Comparison of ENCODE assay signal across 8 cellular contexts in genomic region chr11:66347425-66348276, GRCh38. TPM values are rescaled to one million over a fixed set of nuclear protein-coding genes. Genes with fewer than 3 reads are reported as not detected.
A peak's percentile ranks its signal among the peaks of the same experiment; 100 is the strongest.
DNase-seq lines count a peak whose midpoint lies in the region; ATAC-seq and TF ChIP-seq lines count a peak whose summit lies in the region.

Gene B4GAT1, minus strand, starts transcription at chr11:66347629. Its CDS starts 84 bp downstream, at chr11:66347545.

- H3K4me1 Mint-ChIP-seq in T-helper 2 cell treated with Interferon-gamma antibody and Interleukin-4, amounts not matched to agents 5 μg/mL and 100 μg/mL, for 36 hours (ENCODE audit: low read depth), result peaks cover 32% of the 10 kb centered on the region

- ATAC-seq in left ventricle myocardium superior (peak; percentile 80), upper lobe of left lung (ENCODE audit: low FRiP score in 2 of 2) (peak; percentile 66 to 78)

- peak; percentile 53 for TF ChIP-seq POLR2A in prostate gland (IDR thresholded peaks at IDR 0.05)
- TF ChIP-seq POLR2A in upper lobe of left lung (IDR thresholded peaks at IDR 0.05), result peak in 1 of 4 donors; percentile 66

- no peaks in the 10 kb centered on the region for H3K9me3 ChIP-seq in prostate gland
- H3K9me3 ChIP-seq in upper lobe of left lung, result no peaks in the 10 kb centered on the region

- H3K9me3 Mint-ChIP-seq in T-helper 2 cell treated with Interferon-gamma antibody and Interleukin-4, amounts not matched to agents 5 μg/mL and 100 μg/mL, for 36 hours, result no peaks in the 10 kb centered on the region

- peaks cover 11% of the 10 kb centered on the region for H3K36me3 Mint-ChIP-seq in T-helper 2 cell treated with Interferon-gamma antibody and Interleukin-4, amounts not matched to agents 5 μg/mL and 100 μg/mL, for 36 hours (ENCODE audit: low read depth)

- H3K4me1 ChIP-seq in prostate gland (replicated peaks), result peaks cover 13% of the 10 kb centered on the region
- peaks cover 36 to 56% (median 46%) of the 10 kb centered on the region in 4 donors for H3K4me1 ChIP-seq in upper lobe of left lung

- H3K27me3 ChIP-seq in prostate gland (replicated peaks; ENCODE audit: insufficient read depth) (no peaks in the 10 kb centered on the region), upper lobe of left lung (no peaks in the 10 kb centered on the region)

- H3K27me3 Mint-ChIP-seq in T-helper 2 cell treated with Interferon-gamma antibody and Interleukin-4, amounts not matched to agents 5 μg/mL and 100 μg/mL, for 36 hours (ENCODE audit: low read depth), result peaks cover 4% of the 10 kb centered on the region

- no peak for TF ChIP-seq CTCF in prostate gland (IDR thresholded peaks at IDR 0.05)
- no peak for TF ChIP-seq CTCF in upper lobe of left lung (IDR thresholded peaks at IDR 0.05)

- intact Hi-C loops in left ventricle myocardium superior (cut with micrococcal nuclease) (no loop called here), prostate gland (cut with DNase I) (no loop called here)

- peak within 1 kb of the TSS; percentile 94 for H3K27ac Mint-ChIP-seq in T-helper 2 cell treated with Interferon-gamma antibody and Interleukin-4, amounts not matched to agents 5 μg/mL and 100 μg/mL, for 36 hours

- TF ChIP-seq EP300 in upper lobe of left lung (IDR thresholded peaks at IDR 0.05), result no peak

- DNase-seq in COLO829 (ENCODE audit: low spot score), result peak; percentile 77
- DNase-seq in H4 (ENCODE audit: low spot score), result peak; percentile 79
- DNase-seq in NCI-H146 (lab: John Stamatoyannopoulos, UW), result peak; percentile 87
- DNase-seq in T-helper 2 cell treated with Interferon-gamma antibody and Interleukin-4, amounts not matched to agents 5 μg/mL and 100 μg/mL, for 36 hours (ENCODE audit: low spot score), result peak; percentile 82
- peak; percentile 85 for DNase-seq in left ventricle myocardium superior
- peak; percentile 93 for DNase-seq in prostate gland (ENCODE audit: low spot score)
- DNase-seq in upper lobe of left lung, result peak; percentile 83 to 95

- H3K27ac ChIP-seq in angular gyrus (ENCODE audit: low read depth, low read length) (peak within 1 kb of the TSS; percentile 98), prostate gland (peak within 1 kb of the TSS; percentile 90 to 92), upper lobe of left lung (peak within 1 kb of the TSS; percentile 78 to 89 (median 88))

- H3K36me3 ChIP-seq in prostate gland (no peaks in the 10 kb centered on the region), upper lobe of left lung (peaks cover 0 to 3% (median 1%) of the 10 kb centered on the region in 4 donors)

- under 1% methylated on average over 50 of the region's 101 CpGs for WGBS in prostate gland
- WGBS in upper lobe of left lung, 2 donors, result 0 to 1% methylated on average over 13 to 36 of the region's 101 CpGs

- H3K4me3 ChIP-seq in prostate gland, result peak within 1 kb of the TSS; percentile 75 to 87
- peak within 1 kb of the TSS; percentile 74 to 98 (median 86) for H3K4me3 ChIP-seq in upper lobe of left lung

- peak within 1 kb of the TSS; percentile 96 for H3K4me3 Mint-ChIP-seq in T-helper 2 cell treated with Interferon-gamma antibody and Interleukin-4, amounts not matched to agents 5 μg/mL and 100 μg/mL, for 36 hours

RNA-seq across cellular contexts. Expression of gene B4GAT1, which starts in this region (rescaled TPM):
- 24.5 and 25.2 TPM in 2 replicates for total RNA-seq in H4 (2014; rRNA removed; shearing (Covaris generic))
- total RNA-seq in left ventricle myocardium superior (55.1 TPM), prostate gland (10 to 100 TPM; 47.0 to 64.9 TPM), upper lobe of left lung (10 to 100 TPM; 15.7 to 48.9 (median 27.4) TPM)

Comparison
In these comparisons a context has a peak if more than half of its experiments do, and no peak if none do; other contexts are left out.
1. Peak in every context shown above with its lines: DNase-seq, ATAC-seq, H3K4me3 ChIP-seq and H3K27ac ChIP-seq.